Comparison of ENCODE assay signal across 3 cellular contexts in the genomic region with DNA sequence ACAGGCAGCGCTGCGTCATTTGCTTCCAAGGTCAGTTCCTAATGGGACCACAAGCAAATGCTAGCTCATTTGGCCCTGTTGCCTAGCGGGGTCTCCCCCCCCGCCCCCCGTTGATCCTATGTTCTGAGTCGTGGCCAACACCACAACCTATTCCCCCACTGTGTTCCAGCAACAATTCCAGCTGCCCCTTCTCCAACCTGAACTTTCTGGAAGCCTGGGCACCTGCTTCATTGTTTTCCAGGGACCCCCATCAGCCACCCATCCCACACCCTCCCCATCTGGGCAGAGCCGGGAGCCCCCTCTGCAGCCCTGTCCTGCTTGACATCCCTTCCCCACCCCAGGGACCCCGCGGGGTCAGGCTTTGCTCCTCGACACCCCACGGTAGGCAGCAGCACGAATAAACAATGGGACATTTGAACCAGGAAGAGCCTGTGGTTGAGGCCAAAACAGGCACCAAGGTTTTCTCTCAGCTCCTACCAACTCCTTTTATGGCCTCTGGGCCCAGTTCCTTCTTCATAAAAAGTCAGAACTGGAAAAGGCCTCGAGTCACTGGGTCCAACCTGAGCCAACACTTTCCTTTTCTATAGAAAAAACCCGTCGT.
A peak's percentile ranks its signal among the peaks of the same experiment; 100 is the strongest.
TF ChIP-seq lines count a peak whose summit lies in the region.

No MANE protein-coding gene starts in this region.

TF ChIP-seq in SK-N-SH, 30 proteins besides CTCF, POLR2A, EP300 and RAD21:
- TF ChIP-seq, protein P1, sequence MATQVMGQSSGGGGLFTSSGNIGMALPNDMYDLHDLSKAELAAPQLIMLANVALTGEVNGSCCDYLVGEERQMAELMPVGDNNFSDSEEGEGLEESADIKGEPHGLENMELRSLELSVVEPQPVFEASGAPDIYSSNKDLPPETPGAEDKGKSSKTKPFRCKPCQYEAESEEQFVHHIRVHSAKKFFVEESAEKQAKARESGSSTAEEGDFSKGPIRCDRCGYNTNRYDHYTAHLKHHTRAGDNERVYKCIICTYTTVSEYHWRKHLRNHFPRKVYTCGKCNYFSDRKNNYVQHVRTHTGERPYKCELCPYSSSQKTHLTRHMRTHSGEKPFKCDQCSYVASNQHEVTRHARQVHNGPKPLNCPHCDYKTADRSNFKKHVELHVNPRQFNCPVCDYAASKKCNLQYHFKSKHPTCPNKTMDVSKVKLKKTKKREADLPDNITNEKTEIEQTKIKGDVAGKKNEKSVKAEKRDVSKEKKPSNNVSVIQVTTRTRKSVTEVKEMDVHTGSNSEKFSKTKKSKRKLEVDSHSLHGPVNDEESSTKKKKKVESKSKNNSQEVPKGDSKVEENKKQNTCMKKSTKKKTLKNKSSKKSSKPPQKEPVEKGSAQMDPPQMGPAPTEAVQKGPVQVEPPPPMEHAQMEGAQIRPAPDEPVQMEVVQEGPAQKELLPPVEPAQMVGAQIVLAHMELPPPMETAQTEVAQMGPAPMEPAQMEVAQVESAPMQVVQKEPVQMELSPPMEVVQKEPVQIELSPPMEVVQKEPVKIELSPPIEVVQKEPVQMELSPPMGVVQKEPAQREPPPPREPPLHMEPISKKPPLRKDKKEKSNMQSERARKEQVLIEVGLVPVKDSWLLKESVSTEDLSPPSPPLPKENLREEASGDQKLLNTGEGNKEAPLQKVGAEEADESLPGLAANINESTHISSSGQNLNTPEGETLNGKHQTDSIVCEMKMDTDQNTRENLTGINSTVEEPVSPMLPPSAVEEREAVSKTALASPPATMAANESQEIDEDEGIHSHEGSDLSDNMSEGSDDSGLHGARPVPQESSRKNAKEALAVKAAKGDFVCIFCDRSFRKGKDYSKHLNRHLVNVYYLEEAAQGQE (IDR thresholded peaks at IDR 0.05; ENCODE audit: low read depth, low read length): no peak
- TF ChIP-seq POLR2AphosphoS5 (IDR thresholded peaks at IDR 0.05; ENCODE audit: low read depth, low read length) (no peak), MEF2A (IDR thresholded peaks at IDR 0.05; ENCODE audit: borderline replicate concordance, low read depth) (no peak), SMC3 (IDR thresholded peaks at IDR 0.05; ENCODE audit: low read depth, low read length) (no peak), FOXM1 (IDR thresholded peaks at IDR 0.05; ENCODE audit: low read depth) (no peak), GABPA (IDR thresholded peaks at IDR 0.05; ENCODE audit: low read depth) (no peak), EZH2phosphoT487 (IDR thresholded peaks at IDR 0.05; ENCODE audit: borderline replicate concordance, low read depth) (no peak), FOXJ3 (CRISPR knock-in tag; IDR thresholded peaks at IDR 0.05) (no peak), RCOR1 (IDR thresholded peaks at IDR 0.05; ENCODE audit: low read length) (no peak), NFIC (IDR thresholded peaks at IDR 0.05; ENCODE audit: borderline replicate concordance) (no peak)
TF ChIP-seq in SK-N-SH: peak in this region for 0.

TF ChIP-seq in SK-N-SH treated with all-trans-retinoic acid at 6 μM for 48 hours, 23 proteins besides CTCF, POLR2A, EP300 and RAD21:
- TF ChIP-seq TCF4 (CRISPR knock-in tag; IDR thresholded peaks at IDR 0.05; ENCODE audit: borderline replicate concordance) (no peak), PPARA (CRISPR knock-in tag; IDR thresholded peaks at IDR 0.05; ENCODE audit: borderline replicate concordance) (no peak), ZNF70 (CRISPR knock-in tag; IDR thresholded peaks at IDR 0.05) (no peak), PATZ1 (CRISPR knock-in tag; IDR thresholded peaks at IDR 0.05; ENCODE audit: borderline replicate concordance) (no peak), CSDC2 (CRISPR knock-in tag; IDR thresholded peaks at IDR 0.05) (no peak), ZFP3 (CRISPR knock-in tag; IDR thresholded peaks at IDR 0.05) (no peak), ZNF8 (CRISPR knock-in tag; IDR thresholded peaks at IDR 0.05) (no peak), ZFP30 (CRISPR knock-in tag; IDR thresholded peaks at IDR 0.05) (no peak), ISL1 (CRISPR knock-in tag; IDR thresholded peaks at IDR 0.05) (no peak), ZNF565 (CRISPR knock-in tag; conservative IDR thresholded peaks at IDR 0.05; ENCODE audit: low read depth) (no peak), ARNTL (CRISPR knock-in tag; IDR thresholded peaks at IDR 0.05; ENCODE audit: borderline replicate concordance, low read depth) (no peak), TOX (CRISPR knock-in tag; IDR thresholded peaks at IDR 0.05; ENCODE audit: borderline replicate concordance) (no peak), ESRRG (CRISPR knock-in tag; IDR thresholded peaks at IDR 0.05) (no peak), RARB (CRISPR knock-in tag; IDR thresholded peaks at IDR 0.05) (no peak)
- TF ChIP-seq, protein P2, sequence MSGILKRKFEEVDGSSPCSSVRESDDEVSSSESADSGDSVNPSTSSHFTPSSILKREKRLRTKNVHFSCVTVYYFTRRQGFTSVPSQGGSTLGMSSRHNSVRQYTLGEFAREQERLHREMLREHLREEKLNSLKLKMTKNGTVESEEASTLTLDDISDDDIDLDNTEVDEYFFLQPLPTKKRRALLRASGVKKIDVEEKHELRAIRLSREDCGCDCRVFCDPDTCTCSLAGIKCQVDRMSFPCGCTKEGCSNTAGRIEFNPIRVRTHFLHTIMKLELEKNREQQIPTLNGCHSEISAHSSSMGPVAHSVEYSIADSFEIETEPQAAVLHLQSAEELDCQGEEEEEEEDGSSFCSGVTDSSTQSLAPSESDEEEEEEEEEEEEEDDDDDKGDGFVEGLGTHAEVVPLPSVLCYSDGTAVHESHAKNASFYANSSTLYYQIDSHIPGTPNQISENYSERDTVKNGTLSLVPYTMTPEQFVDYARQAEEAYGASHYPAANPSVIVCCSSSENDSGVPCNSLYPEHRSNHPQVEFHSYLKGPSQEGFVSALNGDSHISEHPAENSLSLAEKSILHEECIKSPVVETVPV (CRISPR knock-in tag; IDR thresholded peaks at IDR 0.05): no peak

TF ChIP-seq in IMR-90, 13 proteins besides CTCF, POLR2A, EP300 and RAD21:
- TF ChIP-seq BHLHE40 (IDR thresholded peaks at IDR 0.05; ENCODE audit: low read depth, low read length): no peak
- TF ChIP-seq RCOR1 (IDR thresholded peaks at IDR 0.05; ENCODE audit: insufficient replicate concordance, low read length): peak; percentile 60
